30 cellular contexts compared by ENCODE assay signal in genomic region chr6:119683022-119683421, GRCh38.
A peak's percentile ranks its signal among the peaks of the same experiment; 100 is the strongest.
DNase-seq lines count a peak whose midpoint lies in the region; TF ChIP-seq lines count a peak whose summit lies in the region.
"Had no signal": no experiment of that assay in that cellular context is flagged by ENCODE, and none has a peak within 500 bp of the region (broad histone marks: within the 10 kb centered on the region; RNA-seq: fewer than 3 reads in every experiment).

No MANE protein-coding gene starts in this region.

- no peaks in the 10 kb centered on the region for H3K79me2 ChIP-seq in neural cell (replicated peaks; ENCODE audit: insufficient read depth, low read length)

- intact Hi-C loops in activated T-helper 1 cell treated with anti-CD3 and anti-CD28 coated beads, Interleukin-12 subunit alpha, Interleukin-12 subunit beta, Interleukin-2, Interleukin-4 antibody, amounts not matched to agents 30 ng/mL and 10 ng/mL and 1 ng/mL, durations not matched to agents 14 hours and 24 hours and 36 hours (cut with micrococcal nuclease), result no loop called here
- intact Hi-C loops in activated CD4-positive, alpha-beta T cell treated with anti-CD3 and anti-CD28 coated beads, Interleukin-2, amount 10 ng/mL, durations not matched to agents 24 days and 14 days (cut with micrococcal nuclease), result no loop called here

- H3K27me3 ChIP-seq in endocrine pancreas (ENCODE audit: control insufficient read depth, insufficient read depth, low read length), result no peaks in the 10 kb centered on the region
- no peaks in the 10 kb centered on the region for H3K27me3 ChIP-seq in neural cell (ENCODE audit: insufficient read depth, low read depth, low read length)
- no peaks in the 10 kb centered on the region for H3K27me3 ChIP-seq in endodermal cell (ENCODE audit: control insufficient read depth, insufficient read depth, low read length, poor library complexity, severe bottlenecking)
- H3K27me3 ChIP-seq: sigmoid colon, suprapubic skin, uterus had no signal

- H3K9me3 Mint-ChIP-seq in endodermal cell, result no peaks in the 10 kb centered on the region
- no peaks in the 10 kb centered on the region for H3K9me3 Mint-ChIP-seq in activated T-helper 1 cell treated with anti-CD3 and anti-CD28 coated beads, Interleukin-12 subunit alpha, Interleukin-12 subunit beta, Interleukin-2, Interleukin-4 antibody, amounts not matched to agents 30 ng/mL and 10 ng/mL and 1 ng/mL, durations not matched to agents 14 hours and 24 hours and 36 hours
- H3K9me3 Mint-ChIP-seq in activated CD4-positive, alpha-beta T cell treated with anti-CD3 and anti-CD28 coated beads, Interleukin-2, amount 10 ng/mL, durations not matched to agents 24 days and 14 days, result no peaks in the 10 kb centered on the region
- H3K9me3 Mint-ChIP-seq: brain; CD14-positive monocyte; immature natural killer cell; stimulated activated naive B cell treated with anti-CD40 and anti-IgM and Interleukin-4, amounts not matched to agents 10 μg/mL and 1 μg/mL and 100 μg/mL, for 72 hours had no signal

- no peak for TF ChIP-seq RAD21 in neural cell (conservative IDR thresholded peaks at IDR 0.05)

- H2AFZ ChIP-seq in neural cell (ENCODE audit: low read depth, low read length), result no peak overlapping the region

- no peak overlapping the region for H3K4me2 ChIP-seq in neural cell (ENCODE audit: low read length)
- H3K4me2 ChIP-seq: KMS-11 had no signal

- WGBS in endodermal cell (ENCODE audit: insufficient coverage in 1 of 2, insufficient read length in 1 of 2), 2 experiments, result 42 to 45% methylated on average over 2 of the region's 2 CpGs

- H3K27me3 Mint-ChIP-seq in endodermal cell (ENCODE audit: insufficient read depth), result no peaks in the 10 kb centered on the region
- H3K27me3 Mint-ChIP-seq in activated T-helper 1 cell treated with anti-CD3 and anti-CD28 coated beads, Interleukin-12 subunit alpha, Interleukin-12 subunit beta, Interleukin-2, Interleukin-4 antibody, amounts not matched to agents 30 ng/mL and 10 ng/mL and 1 ng/mL, durations not matched to agents 14 hours and 24 hours and 36 hours (ENCODE audit: insufficient read depth), result peaks cover 3% of the 10 kb centered on the region
- peaks cover 6% of the 10 kb centered on the region for H3K27me3 Mint-ChIP-seq in activated CD4-positive, alpha-beta T cell treated with anti-CD3 and anti-CD28 coated beads, Interleukin-2, amount 10 ng/mL, durations not matched to agents 24 days and 14 days
- H3K27me3 Mint-ChIP-seq: activated CD4-positive, alpha-beta T cell treated with anti-CD3 and anti-CD28 coated beads for 36 hours; brain; stimulated activated naive B cell treated with anti-CD40 and anti-IgM and Interleukin-4, amounts not matched to agents 10 μg/mL and 1 μg/mL and 100 μg/mL, for 72 hours had no signal

- H3K4me3 Mint-ChIP-seq in endodermal cell, result no peak overlapping the region
- no peak overlapping the region for H3K4me3 Mint-ChIP-seq in activated T-helper 1 cell treated with anti-CD3 and anti-CD28 coated beads, Interleukin-12 subunit alpha, Interleukin-12 subunit beta, Interleukin-2, Interleukin-4 antibody, amounts not matched to agents 30 ng/mL and 10 ng/mL and 1 ng/mL, durations not matched to agents 14 hours and 24 hours and 36 hours
- no peak overlapping the region for H3K4me3 Mint-ChIP-seq in activated CD4-positive, alpha-beta T cell treated with anti-CD3 and anti-CD28 coated beads, Interleukin-2, amount 10 ng/mL, durations not matched to agents 24 days and 14 days
- H3K4me3 Mint-ChIP-seq: activated CD4-positive, alpha-beta T cell treated with anti-CD3 and anti-CD28 coated beads for 36 hours; brain; CD14-positive monocyte; immature natural killer cell; stimulated activated naive B cell treated with anti-CD40 and anti-IgM and Interleukin-4, amounts not matched to agents 10 μg/mL and 1 μg/mL and 100 μg/mL, for 72 hours had no signal

- H3F3A ChIP-seq in neural cell (ENCODE audit: insufficient read depth, low read length, poor library complexity, severe bottlenecking), result peaks cover 3% of the 10 kb centered on the region

- no peaks in the 10 kb centered on the region for H4K20me1 ChIP-seq in neural cell (ENCODE audit: insufficient read depth)

- TF ChIP-seq CTCF in LNCaP clone FGC (IDR thresholded peaks at IDR 0.05; ENCODE audit: control insufficient read depth, extremely low read depth, insufficient read depth) (no peak), neural cell (IDR thresholded peaks at IDR 0.05; ENCODE audit: poor library complexity, severe bottlenecking) (no peak), endodermal cell (conservative IDR thresholded peaks at IDR 0.05) (no peak)

- H3K4me3 ChIP-seq in LNCaP clone FGC (ENCODE audit: low read depth, low read length) (no peak overlapping the region), endocrine pancreas (ENCODE audit: control insufficient read depth, insufficient read depth, low read length) (peak overlapping the region; percentile 57), neural cell (ENCODE audit: low read length) (peak overlapping the region; percentile 20), endodermal cell (ENCODE audit: low read length) (no peak overlapping the region)
- H3K4me3 ChIP-seq: left ventricle myocardium inferior, psoas muscle, sigmoid colon, suprapubic skin, uterus had no signal

- H3K4me1 Mint-ChIP-seq in endodermal cell, result peaks cover 10% of the 10 kb centered on the region
- no peaks in the 10 kb centered on the region for H3K4me1 Mint-ChIP-seq in activated T-helper 1 cell treated with anti-CD3 and anti-CD28 coated beads, Interleukin-12 subunit alpha, Interleukin-12 subunit beta, Interleukin-2, Interleukin-4 antibody, amounts not matched to agents 30 ng/mL and 10 ng/mL and 1 ng/mL, durations not matched to agents 14 hours and 24 hours and 36 hours (ENCODE audit: low read depth)
- no peaks in the 10 kb centered on the region for H3K4me1 Mint-ChIP-seq in activated CD4-positive, alpha-beta T cell treated with anti-CD3 and anti-CD28 coated beads, Interleukin-2, amount 10 ng/mL, durations not matched to agents 24 days and 14 days
- H3K4me1 Mint-ChIP-seq: activated CD4-positive, alpha-beta T cell treated with anti-CD3 and anti-CD28 coated beads for 36 hours; brain; immature natural killer cell; stimulated activated naive B cell treated with anti-CD40 and anti-IgM and Interleukin-4, amounts not matched to agents 10 μg/mL and 1 μg/mL and 100 μg/mL, for 72 hours had no signal

- H3K9ac ChIP-seq in endocrine pancreas (ENCODE audit: control insufficient read depth, insufficient read depth, low read length) (no peak overlapping the region), neural cell (ENCODE audit: low read length) (no peak overlapping the region), endodermal cell (ENCODE audit: extremely low read depth, low read length, poor library complexity, severe bottlenecking) (no peak overlapping the region)
- H3K9ac ChIP-seq: KMS-11 had no signal

- TF ChIP-seq EP300 in neural cell (conservative IDR thresholded peaks at IDR 0.05; ENCODE audit: poor library complexity, severe bottlenecking), result no peak

- no peaks in the 10 kb centered on the region for H3K9me2 ChIP-seq in neural cell (ENCODE audit: insufficient read depth, low read length)

- H3K27ac ChIP-seq in neural cell (ENCODE audit: low read length) (no peak overlapping the region), endodermal cell (ENCODE audit: low read depth, low read length) (no peak overlapping the region)
- H3K27ac ChIP-seq: KMS-11, left ventricle myocardium inferior, psoas muscle, sigmoid colon, suprapubic skin, uterus had no signal

- H3K4me1 ChIP-seq in endocrine pancreas (ENCODE audit: control insufficient read depth, insufficient read depth, low read length), result peaks cover 5% of the 10 kb centered on the region
- peaks cover 5% of the 10 kb centered on the region for H3K4me1 ChIP-seq in endodermal cell (ENCODE audit: control insufficient read depth, insufficient read depth, low read length)
- H3K4me1 ChIP-seq: left ventricle myocardium inferior, psoas muscle, sigmoid colon, suprapubic skin, uterus had no signal

- H3K9me3 ChIP-seq in endocrine pancreas (ENCODE audit: control insufficient read depth, low read length) (no peaks in the 10 kb centered on the region), neural cell (ENCODE audit: low read length) (no peaks in the 10 kb centered on the region), endodermal cell (ENCODE audit: control insufficient read depth, low read length) (no peaks in the 10 kb centered on the region)
- H3K9me3 ChIP-seq: left ventricle myocardium inferior, psoas muscle, sigmoid colon, suprapubic skin, uterus had no signal

- no peaks in the 10 kb centered on the region for H3K36me3 ChIP-seq in endocrine pancreas (ENCODE audit: control insufficient read depth, insufficient read depth, low read length)
- H3K36me3 ChIP-seq in neural cell (ENCODE audit: insufficient read depth, low read length), result no peaks in the 10 kb centered on the region
- no peaks in the 10 kb centered on the region for H3K36me3 ChIP-seq in endodermal cell (ENCODE audit: control insufficient read depth, insufficient read depth, low read length)
- H3K36me3 ChIP-seq: left ventricle myocardium inferior, sigmoid colon, suprapubic skin, uterus had no signal

- H3K36me3 Mint-ChIP-seq in endodermal cell (ENCODE audit: low read depth), result no peaks in the 10 kb centered on the region
- H3K36me3 Mint-ChIP-seq in activated T-helper 1 cell treated with anti-CD3 and anti-CD28 coated beads, Interleukin-12 subunit alpha, Interleukin-12 subunit beta, Interleukin-2, Interleukin-4 antibody, amounts not matched to agents 30 ng/mL and 10 ng/mL and 1 ng/mL, durations not matched to agents 14 hours and 24 hours and 36 hours (ENCODE audit: low read depth), result no peaks in the 10 kb centered on the region
- H3K36me3 Mint-ChIP-seq in activated CD4-positive, alpha-beta T cell treated with anti-CD3 and anti-CD28 coated beads, Interleukin-2, amount 10 ng/mL, durations not matched to agents 24 days and 14 days (ENCODE audit: low read depth), result no peaks in the 10 kb centered on the region
- H3K36me3 Mint-ChIP-seq: brain; CD14-positive monocyte; immature natural killer cell; stimulated activated naive B cell treated with anti-CD40 and anti-IgM and Interleukin-4, amounts not matched to agents 10 μg/mL and 1 μg/mL and 100 μg/mL, for 72 hours had no signal

- no peak overlapping the region for H3K27ac Mint-ChIP-seq in endodermal cell
- no peak overlapping the region for H3K27ac Mint-ChIP-seq in activated T-helper 1 cell treated with anti-CD3 and anti-CD28 coated beads, Interleukin-12 subunit alpha, Interleukin-12 subunit beta, Interleukin-2, Interleukin-4 antibody, amounts not matched to agents 30 ng/mL and 10 ng/mL and 1 ng/mL, durations not matched to agents 14 hours and 24 hours and 36 hours
- no peak overlapping the region for H3K27ac Mint-ChIP-seq in activated CD4-positive, alpha-beta T cell treated with anti-CD3 and anti-CD28 coated beads, Interleukin-2, amount 10 ng/mL, durations not matched to agents 24 days and 14 days
- H3K27ac Mint-ChIP-seq: activated CD4-positive, alpha-beta T cell treated with anti-CD3 and anti-CD28 coated beads for 36 hours; brain; CD14-positive monocyte; immature natural killer cell; stimulated activated naive B cell treated with anti-CD40 and anti-IgM and Interleukin-4, amounts not matched to agents 10 μg/mL and 1 μg/mL and 100 μg/mL, for 72 hours had no signal

- DNase-seq in LNCaP clone FGC (ENCODE audit: low read depth) (peak; percentile 75), NCI-H69 (lab: John Stamatoyannopoulos, UW) (peak; percentile 96), HT-29 (ENCODE audit: low spot score) (no peak), endodermal cell (no peak)
- DNase-seq in activated T-helper 1 cell treated with anti-CD3 and anti-CD28 coated beads, Interleukin-12 subunit alpha, Interleukin-12 subunit beta, Interleukin-2, Interleukin-4 antibody, amounts not matched to agents 30 ng/mL and 10 ng/mL and 1 ng/mL, durations not matched to agents 14 hours and 24 hours and 36 hours (ENCODE audit: low spot score), result no peak
- no peak for DNase-seq in activated CD4-positive, alpha-beta T cell treated with anti-CD3 and anti-CD28 coated beads, Interleukin-2, amount 10 ng/mL, durations not matched to agents 24 days and 14 days
- DNase-seq: activated CD4-positive, alpha-beta T cell treated with anti-CD3 and anti-CD28 coated beads for 36 hours; activated effector memory CD4-positive, alpha-beta T cell treated with anti-CD3 and anti-CD28 coated beads, Interleukin-2, amount 50 U/mL, for 16 hours; activated T-cell treated with anti-CD3 and anti-CD28 coated beads for 4 hours; Calu3; DND-41; foreskin melanocyte; HCEC 1CT; immature natural killer cell; left ventricle myocardium inferior; NCI-H1694; NCI-H82; nucleus accumbens; psoas muscle; sigmoid colon; stimulated activated CD4-positive, alpha-beta T cell treated with anti-CD3 and anti-CD28 coated beads, Interleukin-15, amount 100 ng/mL, for 24 hours; stimulated activated naive B cell treated with anti-CD40 and anti-IgM and Interleukin-4, amounts not matched to agents 10 μg/mL and 1 μg/mL and 100 μg/mL, for 72 hours; T-helper 2 cell; uterus had no signal

Comparison
In these comparisons a context has a peak if more than half of its experiments do, and no peak if none do; other contexts are left out.
1. DNase-seq: peak in LNCaP clone FGC (single experiment) and NCI-H69 (single experiment); none in HT-29 (single experiment), endodermal cell (single experiment), activated T-helper 1 cell treated with anti-CD3 and anti-CD28 coated beads, Interleukin-12 subunit alpha, Interleukin-12 subunit beta, Interleukin-2, Interleukin-4 antibody, amounts not matched to agents 30 ng/mL and 10 ng/mL and 1 ng/mL, durations not matched to agents 14 hours and 24 hours and 36 hours (single experiment) and activated CD4-positive, alpha-beta T cell treated with anti-CD3 and anti-CD28 coated beads, Interleukin-2, amount 10 ng/mL, durations not matched to agents 24 days and 14 days (single experiment).
2. H3K4me3 ChIP-seq: peak in endocrine pancreas (single experiment) and neural cell (single experiment); none in LNCaP clone FGC (single experiment) and endodermal cell (single experiment).